In the genomic region with DNA sequence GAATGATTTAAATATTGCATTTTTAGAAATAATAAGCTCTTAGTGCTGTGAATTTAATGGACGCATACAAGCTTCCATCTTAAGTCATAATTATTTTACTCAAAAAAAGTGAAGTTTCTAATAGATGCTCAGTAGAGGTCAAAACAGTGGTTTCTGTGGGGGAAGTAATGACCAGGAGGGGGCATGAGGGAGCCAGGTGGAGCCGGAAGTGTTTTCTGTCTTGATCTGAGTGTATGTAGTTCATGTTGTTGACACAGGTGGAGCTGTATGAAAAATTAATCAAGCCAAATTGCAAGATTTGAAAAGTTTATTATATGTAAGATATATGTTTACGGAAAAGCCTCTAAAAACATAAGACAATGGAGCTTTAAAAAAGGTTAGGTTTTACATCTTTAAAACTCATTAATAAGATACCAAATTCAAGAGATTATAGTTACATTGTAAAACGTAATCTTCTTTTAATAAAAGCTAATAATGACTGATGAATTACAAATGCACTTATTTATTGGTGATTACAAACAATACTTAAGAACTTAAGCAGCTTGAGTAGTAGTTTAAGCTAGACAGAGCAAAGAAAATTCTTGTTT, we compare ENCODE assay signal across 9 cellular contexts.
DNase-seq lines count a peak whose midpoint lies in the region; ATAC-seq and TF ChIP-seq lines count a peak whose summit lies in the region.
"Had no signal": no experiment of that assay in that cellular context is flagged by ENCODE, and none has a peak within 500 bp of the region (broad histone marks: within the 10 kb centered on the region; RNA-seq: fewer than 3 reads in every experiment).

No MANE protein-coding gene starts in this region.

- no peak overlapping the region for H2AFZ ChIP-seq in neuronal stem cell (ENCODE audit: low read length)

- H3K9me3 Mint-ChIP-seq in activated CD8-positive, alpha-beta memory T cell treated with anti-CD3 and anti-CD28 coated beads, Interleukin-2, amount 10 ng/mL, durations not matched to agents 7 days and 5 days (ENCODE audit: low read depth) = no peaks in the 10 kb centered on the region
- H3K9me3 Mint-ChIP-seq: dendritic cell treated with granulocyte-macrophage colony-stimulating factor and Interleukin-4, amounts not matched to agents 40 ng/mL and 50 ng/mL, for 4 days had no signal

- no peak overlapping the region for H3K4me2 ChIP-seq in neuronal stem cell (ENCODE audit: insufficient read depth, low read length, poor library complexity, severe bottlenecking)

- H3K27ac Mint-ChIP-seq in activated CD8-positive, alpha-beta memory T cell treated with anti-CD3 and anti-CD28 coated beads, Interleukin-2, amount 10 ng/mL, durations not matched to agents 7 days and 5 days = peak overlapping the region; percentile 11
- H3K27ac Mint-ChIP-seq: dendritic cell treated with granulocyte-macrophage colony-stimulating factor and Interleukin-4, amounts not matched to agents 40 ng/mL and 50 ng/mL, for 4 days had no signal

- H3K18ac ChIP-seq in neuronal stem cell (ENCODE audit: low read length) = no peak overlapping the region

- no peak overlapping the region for H4K91ac ChIP-seq in neuronal stem cell (ENCODE audit: low read depth, low read length, poor library complexity)

- H3K36me3 Mint-ChIP-seq in activated CD8-positive, alpha-beta memory T cell treated with anti-CD3 and anti-CD28 coated beads, Interleukin-2, amount 10 ng/mL, durations not matched to agents 7 days and 5 days = no peaks in the 10 kb centered on the region

- DNase-seq in COR-L47 (lab: John Stamatoyannopoulos, UW) (peak; percentile 8), NCI-H526 treated with DMSO at 0.1 percent for 48 hours (lab: John Stamatoyannopoulos, UW) (peak; percentile 60), fibroblast of mammary gland (ENCODE audit: low read depth) (peak; percentile 56), neuronal stem cell (ENCODE audit: low spot score) (no peak)
- peak; percentile 76 for DNase-seq in activated CD8-positive, alpha-beta memory T cell treated with anti-CD3 and anti-CD28 coated beads, Interleukin-2, amount 10 ng/mL, durations not matched to agents 7 days and 5 days
- peak; percentile 35 to 53 (median 36) for DNase-seq in stimulated activated CD4-positive, alpha-beta T cell treated with anti-CD3 and anti-CD28 coated beads, Interleukin-12 subunit alpha, Interleukin-12 subunit beta, amount 100 ng/mL, for 48 hours (ENCODE audit: low read depth in 2 of 3, low spot score in 1 of 3)

- ATAC-seq in GM19035 (IDR thresholded peaks at IDR 0.05; ENCODE audit: unreplicated experiment) (peak; percentile 97), HG03108 (IDR thresholded peaks at IDR 0.05; ENCODE audit: unreplicated experiment) (peak; percentile 92)
- peak; percentile 83 for ATAC-seq in activated CD8-positive, alpha-beta memory T cell treated with anti-CD3 and anti-CD28 coated beads, Interleukin-2, amount 10 ng/mL, durations not matched to agents 7 days and 5 days

- H3K9ac ChIP-seq in neuronal stem cell (ENCODE audit: low read depth, low read length, poor library complexity) = no peak overlapping the region

- H3K4me1 ChIP-seq in neuronal stem cell (ENCODE audit: control insufficient read depth in 2 of 2, insufficient read depth in 1 of 2, low read depth in 1 of 2, low read length in 2 of 2) = peaks cover 0 to 2% of the 10 kb centered on the region in 2 donors

- H4K8ac ChIP-seq in neuronal stem cell (ENCODE audit: low read depth, low read length) = no peak overlapping the region

- H3K4ac ChIP-seq in neuronal stem cell (ENCODE audit: low read length) = no peak overlapping the region

- H3K14ac ChIP-seq in neuronal stem cell (ENCODE audit: low read length) = no peak overlapping the region

- H2BK5ac ChIP-seq in neuronal stem cell (ENCODE audit: low read length) = no peak overlapping the region

- no peak overlapping the region for H3K4me3 Mint-ChIP-seq in activated CD8-positive, alpha-beta memory T cell treated with anti-CD3 and anti-CD28 coated beads, Interleukin-2, amount 10 ng/mL, durations not matched to agents 7 days and 5 days
- H3K4me3 Mint-ChIP-seq: dendritic cell treated with granulocyte-macrophage colony-stimulating factor and Interleukin-4, amounts not matched to agents 40 ng/mL and 50 ng/mL, for 4 days had no signal

- no CpG with 5 or more reads among the region's 4 CpGs for WGBS in neuronal stem cell (ENCODE audit: extremely low coverage in 2 of 2, insufficient read length in 2 of 2, insufficient replicate concordance in 1 of 2), 2 donors

- no peak overlapping the region for H2AK5ac ChIP-seq in neuronal stem cell (ENCODE audit: low read depth, low read length)

- H3K4me3 ChIP-seq in fibroblast of mammary gland (ENCODE audit: control insufficient read depth, low read depth, low read length) (no peak overlapping the region), neuronal stem cell (ENCODE audit: low read length in 2 of 2) (no peak overlapping the region)

- peaks cover 16% of the 10 kb centered on the region for H3K4me1 Mint-ChIP-seq in activated CD8-positive, alpha-beta memory T cell treated with anti-CD3 and anti-CD28 coated beads, Interleukin-2, amount 10 ng/mL, durations not matched to agents 7 days and 5 days

- peaks cover 0 to 7% of the 10 kb centered on the region in 2 donors for H3K36me3 ChIP-seq in neuronal stem cell (replicated peaks in 1 of 2; ENCODE audit: control insufficient read depth in 2 of 2, insufficient read depth in 2 of 2, low read length in 2 of 2)

- H2BK120ac ChIP-seq in neuronal stem cell (ENCODE audit: low read depth, low read length) = no peak overlapping the region

- CTCF ChIA-PET in activated CD8-positive, alpha-beta memory T cell treated with anti-CD3 and anti-CD28 coated beads, Interleukin-2, amount 10 ng/mL, durations not matched to agents 7 days and 5 days (lab: Charles Lee) = interaction anchor here (0.7 to 7.4 kb wide), 30 partner anchors 10 to 490 kb away, joined by 3 to 85 read pairs (median 4); partner anchors contain the start of genes ADAT2, LTV1, PEX3 and PLAGL1

- no peak overlapping the region for H3K23ac ChIP-seq in neuronal stem cell (ENCODE audit: low read depth, low read length, poor library complexity)

- H3K27me3 Mint-ChIP-seq in activated CD8-positive, alpha-beta memory T cell treated with anti-CD3 and anti-CD28 coated beads, Interleukin-2, amount 10 ng/mL, durations not matched to agents 7 days and 5 days = peaks cover 10% of the 10 kb centered on the region
- H3K27me3 Mint-ChIP-seq: dendritic cell treated with granulocyte-macrophage colony-stimulating factor and Interleukin-4, amounts not matched to agents 40 ng/mL and 50 ng/mL, for 4 days had no signal

- no peaks in the 10 kb centered on the region for H3K79me1 ChIP-seq in neuronal stem cell (ENCODE audit: low read depth, low read length)

- peaks cover 0 to under 1% of the 10 kb centered on the region in 2 donors for H3K9me3 ChIP-seq in neuronal stem cell (replicated peaks in 1 of 2; ENCODE audit: control insufficient read depth in 2 of 2, insufficient read depth in 1 of 2, low read depth in 1 of 2, low read length in 2 of 2)

- no peaks in the 10 kb centered on the region for H3K27me3 ChIP-seq in neuronal stem cell (ENCODE audit: control insufficient read depth in 3 of 3, insufficient read depth in 3 of 3, low read depth in 1 of 3, low read length in 3 of 3)

- TF ChIP-seq CTCF in fibroblast of mammary gland (conservative IDR thresholded peaks at IDR 0.05; ENCODE audit: control insufficient read depth, insufficient read depth, low read depth, low read length) = peak; percentile 85

- H2BK15ac ChIP-seq in neuronal stem cell (ENCODE audit: low read length) = no peak overlapping the region

- H2BK12ac ChIP-seq in neuronal stem cell (ENCODE audit: low read length) = no peak overlapping the region

- H3K27ac ChIP-seq in neuronal stem cell (replicated peaks; ENCODE audit: low read length) = no peak overlapping the region
